Comparison of ENCODE assay signal across 17 cellular contexts in the genomic region with DNA sequence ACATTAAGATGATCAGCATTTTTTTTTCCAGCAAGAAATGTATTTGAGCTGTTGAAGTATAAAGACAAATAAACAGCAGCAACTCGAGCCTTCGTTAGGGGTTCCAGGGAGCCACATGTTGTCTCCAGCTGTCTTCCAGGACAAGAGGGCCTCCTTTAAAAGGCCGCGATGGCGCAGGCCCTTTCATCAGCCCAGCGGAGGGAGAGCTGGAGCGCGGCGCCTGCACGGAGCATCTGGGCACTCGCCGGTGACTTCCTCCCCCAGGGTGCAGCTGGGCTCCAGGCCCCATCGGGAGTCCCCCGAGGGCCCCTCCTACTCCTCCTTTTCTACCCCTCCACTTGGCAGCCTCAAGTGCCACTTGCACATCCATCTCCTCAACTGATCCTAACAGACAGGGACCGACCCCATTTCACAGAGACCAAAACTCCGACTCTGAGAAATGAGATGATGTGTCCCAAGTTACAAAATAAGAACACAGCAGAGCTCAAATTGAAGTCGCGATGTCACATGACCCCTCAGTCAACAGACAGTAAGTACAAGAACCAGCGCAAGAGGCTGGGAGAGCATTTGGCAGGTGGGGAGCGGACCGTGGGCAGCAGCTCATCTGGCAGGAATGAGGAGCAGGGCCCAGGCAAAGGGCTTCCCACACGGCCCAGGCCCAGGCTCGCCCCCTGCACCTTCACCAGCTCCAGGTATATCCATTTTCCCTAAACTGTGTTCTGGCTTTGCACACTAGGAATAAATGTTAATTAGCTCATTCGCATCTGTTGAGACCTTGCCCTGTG. TPM values are rescaled to one million over a fixed set of nuclear protein-coding genes. Genes with fewer than 3 reads are reported as not detected.
DNase-seq lines count a peak whose midpoint lies in the region; FAIRE-seq and TF ChIP-seq lines count a peak whose summit lies in the region.
"Had no signal": no experiment of that assay in that cellular context is flagged by ENCODE, and none has a peak within 500 bp of the region (broad histone marks: within the 10 kb centered on the region; RNA-seq: fewer than 3 reads in every experiment).

No MANE protein-coding gene starts in this region.

- no peak overlapping the region for H2BK5ac ChIP-seq in neuronal stem cell (ENCODE audit: low read length)

- no peak overlapping the region for H3K4me2 ChIP-seq in neuronal stem cell (ENCODE audit: insufficient read depth, low read length, poor library complexity, severe bottlenecking)
- no peak overlapping the region for H3K4me2 ChIP-seq in smooth muscle cell

- H3K4me1 ChIP-seq in neuronal stem cell (ENCODE audit: control insufficient read depth in 2 of 2, insufficient read depth in 1 of 2, low read depth in 1 of 2, low read length in 2 of 2) (peaks cover 0 to 26% of the 10 kb centered on the region in 2 donors), smooth muscle cell (ENCODE audit: low read depth) (peaks cover 1% of the 10 kb centered on the region)
- H3K4me1 ChIP-seq: pancreas had no signal

- H3K27ac ChIP-seq in neuronal stem cell (replicated peaks; ENCODE audit: low read length) (no peak overlapping the region), smooth muscle cell (ENCODE audit: low read depth) (no peak overlapping the region)
- H3K27ac ChIP-seq: pancreas had no signal

- H3K4me3 ChIP-seq in neuronal stem cell (ENCODE audit: low read length in 2 of 2) = no peak overlapping the region
- H3K4me3 ChIP-seq in smooth muscle cell = no peak overlapping the region
- H3K4me3 ChIP-seq: pancreas had no signal

- H3K36me3 ChIP-seq in neuronal stem cell (replicated peaks in 1 of 2; ENCODE audit: control insufficient read depth in 2 of 2, insufficient read depth in 2 of 2, low read length in 2 of 2) = peaks cover 0 to 9% of the 10 kb centered on the region in 2 donors
- H3K36me3 ChIP-seq in smooth muscle cell (ENCODE audit: low read depth) = no peaks in the 10 kb centered on the region
- H3K36me3 ChIP-seq: pancreas had no signal

- no peak overlapping the region for H4K8ac ChIP-seq in neuronal stem cell (ENCODE audit: low read depth, low read length)

- H4K91ac ChIP-seq in neuronal stem cell (ENCODE audit: low read depth, low read length, poor library complexity) = no peak overlapping the region

- DNase-seq in NCI-H1092 treated with DMSO at 0.1 percent for 48 hours (lab: John Stamatoyannopoulos, UW) (peak; percentile 68), NCI-H1092 (lab: John Stamatoyannopoulos, UW) (no peak), NCI-H1694 (lab: John Stamatoyannopoulos, UW) (peak; percentile 30), SHP77 treated with DMSO at 0.1 percent for 48 hours (lab: John Stamatoyannopoulos, UW) (peak; percentile 91), neuronal stem cell (ENCODE audit: low spot score) (no peak), H54 (ENCODE audit: insufficient read length, low spot score) (no peak), GM03348 (ENCODE audit: low spot score) (no peak), smooth muscle cell (lab: John Stamatoyannopoulos, UW; ENCODE audit: unreplicated experiment) (no peak)
- DNase-seq: activated T-cell treated with anti-CD3 and anti-CD28 coated beads, Interleukin-2, amount 50 U/mL, for 24 hours; CD8-positive, alpha-beta T cell; GDM1; left colon; NCI-H1930; pancreas; trophoblast cell had no signal

- no peak for TF ChIP-seq POLR2A in H54 (IDR thresholded peaks at IDR 0.05; ENCODE audit: low read depth, low read length)

- WGBS in neuronal stem cell (ENCODE audit: extremely low coverage in 2 of 2, insufficient read length in 2 of 2, insufficient replicate concordance in 1 of 2), 2 donors = no CpG with 5 or more reads among the region's 24 CpGs
- 82% methylated on average over 24 of the region's 24 CpGs for WGBS in smooth muscle cell (ENCODE audit: low lambda C conversion rate)

- no peak overlapping the region for H3K9ac ChIP-seq in neuronal stem cell (ENCODE audit: low read depth, low read length, poor library complexity)
- no peak overlapping the region for H3K9ac ChIP-seq in smooth muscle cell (ENCODE audit: low read depth)

- no peak for TF ChIP-seq CTCF in smooth muscle cell (IDR thresholded peaks at IDR 0.05; ENCODE audit: borderline replicate concordance, insufficient read depth, poor library complexity, severe bottlenecking)

- H2BK12ac ChIP-seq in neuronal stem cell (ENCODE audit: low read length) = no peak overlapping the region

- no peaks in the 10 kb centered on the region for H4K20me1 ChIP-seq in smooth muscle cell (ENCODE audit: low read depth)

- H2AK5ac ChIP-seq in neuronal stem cell (ENCODE audit: low read depth, low read length) = no peak overlapping the region

- no peak overlapping the region for H3K14ac ChIP-seq in neuronal stem cell (ENCODE audit: low read length)

- no peak overlapping the region for H3K23ac ChIP-seq in neuronal stem cell (ENCODE audit: low read depth, low read length, poor library complexity)

- no peak overlapping the region for H2BK120ac ChIP-seq in neuronal stem cell (ENCODE audit: low read depth, low read length)

- no peak overlapping the region for H3K4ac ChIP-seq in neuronal stem cell (ENCODE audit: low read length)

- H3K18ac ChIP-seq in neuronal stem cell (ENCODE audit: low read length) = peak overlapping the region; percentile 60

- peaks cover 0 to 11% (median 0%) of the 10 kb centered on the region in 3 experiments for H3K27me3 ChIP-seq in neuronal stem cell (ENCODE audit: control insufficient read depth in 3 of 3, insufficient read depth in 3 of 3, low read depth in 1 of 3, low read length in 3 of 3)
- H3K27me3 ChIP-seq in smooth muscle cell (ENCODE audit: low read depth) = no peaks in the 10 kb centered on the region
- H3K27me3 ChIP-seq: pancreas had no signal

- no peak overlapping the region for H2AFZ ChIP-seq in neuronal stem cell (ENCODE audit: low read length)
- H2AFZ ChIP-seq in smooth muscle cell (ENCODE audit: low read depth) = no peak overlapping the region

- H3K79me2 ChIP-seq in smooth muscle cell (ENCODE audit: low read depth) = no peaks in the 10 kb centered on the region

- no peaks in the 10 kb centered on the region for H3F3A ChIP-seq in smooth muscle cell (ENCODE audit: low read depth)

- no peak overlapping the region for H2BK15ac ChIP-seq in neuronal stem cell (ENCODE audit: low read length)

- FAIRE-seq in H54 (lab: Jason Lieb, UNC) = no peak
- FAIRE-seq: pancreas had no signal

- peaks cover 13% of the 10 kb centered on the region for H3K79me1 ChIP-seq in neuronal stem cell (ENCODE audit: low read depth, low read length)

- peaks cover 0 to 6% of the 10 kb centered on the region in 2 donors for H3K9me3 ChIP-seq in neuronal stem cell (replicated peaks in 1 of 2; ENCODE audit: control insufficient read depth in 2 of 2, insufficient read depth in 1 of 2, low read depth in 1 of 2, low read length in 2 of 2)
- H3K9me3 ChIP-seq in smooth muscle cell (replicated peaks; ENCODE audit: low read depth) = no peaks in the 10 kb centered on the region
- H3K9me3 ChIP-seq: pancreas had no signal

RNA-seq across cellular contexts. Expression of gene SCUBE1, which starts 34.5 kb away (rescaled TPM):
- polyA plus RNA-seq in neuronal stem cell (2013, experiment 1 of 2) = 51.2 TPM
- polyA plus RNA-seq in neuronal stem cell (2013, experiment 2 of 2) = 50.9 TPM
- total RNA-seq in smooth muscle cell = 5.1 and 13.4 TPM in 2 replicates
- polyA plus RNA-seq in smooth muscle cell = 7.2 and 16.3 TPM in 2 replicates
- total RNA-seq: A172; CD8-positive, alpha-beta T cell had no signal
- polyA plus RNA-seq: IgD-negative memory B cell had no signal

Comparison
In these comparisons a context has a peak if more than half of its experiments do, and no peak if none do; other contexts are left out.
1. DNase-seq: peak in NCI-H1092 treated with DMSO at 0.1 percent for 48 hours (single experiment), NCI-H1694 (single experiment) and SHP77 treated with DMSO at 0.1 percent for 48 hours (single experiment); none in NCI-H1092 (single experiment), neuronal stem cell (single experiment), H54 (single experiment), GM03348 (single experiment) and smooth muscle cell (single experiment).